In genomic region chrX:56766554-56767412, GRCh38 we compare ENCODE assay signal across 9 cellular contexts. TPM values are rescaled to one million over a fixed set of nuclear protein-coding genes. Genes with fewer than 3 reads are reported as not detected.
A peak's percentile ranks its signal among the peaks of the same experiment; 100 is the strongest.
DNase-seq lines count a peak whose midpoint lies in the region; ATAC-seq lines count a peak whose summit lies in the region.
"Had no signal": no experiment of that assay in that cellular context is flagged by ENCODE, and none has a peak within 500 bp of the region (broad histone marks: within the 10 kb centered on the region; RNA-seq: fewer than 3 reads in every experiment).

No MANE protein-coding gene starts in this region.

- H3K27me3 Mint-ChIP-seq in activated CD8-positive, alpha-beta memory T cell treated with anti-CD3 and anti-CD28 coated beads, Interleukin-2, amount 10 ng/mL, durations not matched to agents 7 days and 5 days = no peaks in the 10 kb centered on the region
- H3K27me3 Mint-ChIP-seq in stimulated activated naive CD8-positive, alpha-beta T cell treated with anti-CD3 and anti-CD28 coated beads, Interleukin-15, amount 100 ng/mL, for 72 hours = no peaks in the 10 kb centered on the region

- peak overlapping the region; percentile 94 for H3K27ac Mint-ChIP-seq in activated CD8-positive, alpha-beta memory T cell treated with anti-CD3 and anti-CD28 coated beads, Interleukin-2, amount 10 ng/mL, durations not matched to agents 7 days and 5 days
- peak overlapping the region; percentile 60 to 94 for H3K27ac Mint-ChIP-seq in stimulated activated naive CD8-positive, alpha-beta T cell treated with anti-CD3 and anti-CD28 coated beads, Interleukin-15, amount 100 ng/mL, for 72 hours

- ATAC-seq in activated CD8-positive, alpha-beta memory T cell treated with anti-CD3 and anti-CD28 coated beads, Interleukin-2, amount 10 ng/mL, durations not matched to agents 7 days and 5 days = no peak
- no peak for ATAC-seq in stimulated activated naive CD8-positive, alpha-beta T cell treated with anti-CD3 and anti-CD28 coated beads, Interleukin-15, amount 100 ng/mL, for 72 hours
- no peak for ATAC-seq in GM19395 (IDR thresholded peaks at IDR 0.05; ENCODE audit: unreplicated experiment)
- ATAC-seq in HG03175 (IDR thresholded peaks at IDR 0.05; ENCODE audit: unreplicated experiment) = no peak

- H3K9me3 Mint-ChIP-seq in activated CD8-positive, alpha-beta memory T cell treated with anti-CD3 and anti-CD28 coated beads, Interleukin-2, amount 10 ng/mL, durations not matched to agents 7 days and 5 days (ENCODE audit: low read depth) = no peaks in the 10 kb centered on the region
- no peaks in the 10 kb centered on the region for H3K9me3 Mint-ChIP-seq in stimulated activated naive CD8-positive, alpha-beta T cell treated with anti-CD3 and anti-CD28 coated beads, Interleukin-15, amount 100 ng/mL, for 72 hours

- DNase-seq in activated CD8-positive, alpha-beta memory T cell treated with anti-CD3 and anti-CD28 coated beads, Interleukin-2, amount 10 ng/mL, durations not matched to agents 7 days and 5 days = no peak
- DNase-seq in activated CD8-positive, alpha-beta memory T cell treated with anti-CD3 and anti-CD28 coated beads, Interleukin-2, amount 50 U/mL, for 48 hours = no peak
- DNase-seq in activated T-cell treated with anti-CD3 and anti-CD28 coated beads, Interleukin-2, amount 50 U/mL, for 48 hours = peak; percentile 50 to 66
- DNase-seq in hepatic stellate cell (ENCODE audit: low spot score) (peak; percentile 56), germinal center (ENCODE audit: low spot score) (no peak)
- no peak for DNase-seq in stimulated activated naive CD8-positive, alpha-beta T cell treated with anti-CD3 and anti-CD28 coated beads, Interleukin-15, amount 100 ng/mL, for 72 hours
- DNase-seq: NCI-H524 treated with DMSO at 0.1 percent for 48 hours had no signal

- H3K4me3 Mint-ChIP-seq in activated CD8-positive, alpha-beta memory T cell treated with anti-CD3 and anti-CD28 coated beads, Interleukin-2, amount 10 ng/mL, durations not matched to agents 7 days and 5 days = no peak overlapping the region
- peak overlapping the region in 1 of 2 donors; percentile 54 for H3K4me3 Mint-ChIP-seq in stimulated activated naive CD8-positive, alpha-beta T cell treated with anti-CD3 and anti-CD28 coated beads, Interleukin-15, amount 100 ng/mL, for 72 hours

- CTCF ChIA-PET in activated CD8-positive, alpha-beta memory T cell treated with anti-CD3 and anti-CD28 coated beads, Interleukin-2, amount 10 ng/mL, durations not matched to agents 7 days and 5 days (lab: Charles Lee) = no interaction called here

- H3K36me3 Mint-ChIP-seq in activated CD8-positive, alpha-beta memory T cell treated with anti-CD3 and anti-CD28 coated beads, Interleukin-2, amount 10 ng/mL, durations not matched to agents 7 days and 5 days = peaks cover 2% of the 10 kb centered on the region

- H3K4me1 Mint-ChIP-seq in activated CD8-positive, alpha-beta memory T cell treated with anti-CD3 and anti-CD28 coated beads, Interleukin-2, amount 10 ng/mL, durations not matched to agents 7 days and 5 days = peaks cover 41% of the 10 kb centered on the region
- peaks cover 48% of the 10 kb centered on the region for H3K4me1 Mint-ChIP-seq in stimulated activated naive CD8-positive, alpha-beta T cell treated with anti-CD3 and anti-CD28 coated beads, Interleukin-15, amount 100 ng/mL, for 72 hours

RNA-seq across cellular contexts. Expression of gene NBDY, which starts 37.7 kb away (rescaled TPM):
- 10 to 100 TPM; 30.4 to 40.1 TPM for total RNA-seq in activated CD8-positive, alpha-beta memory T cell treated with anti-CD3 and anti-CD28 coated beads, Interleukin-2, amount 10 ng/mL, durations not matched to agents 7 days and 5 days

Comparison
In these comparisons a context has a peak if more than half of its experiments do, and no peak if none do; other contexts are left out.
1. DNase-seq: peak in activated T-cell treated with anti-CD3 and anti-CD28 coated beads, Interleukin-2, amount 50 U/mL, for 48 hours (2 of 2) and hepatic stellate cell (single experiment); none in activated CD8-positive, alpha-beta memory T cell treated with anti-CD3 and anti-CD28 coated beads, Interleukin-2, amount 10 ng/mL, durations not matched to agents 7 days and 5 days (single experiment), activated CD8-positive, alpha-beta memory T cell treated with anti-CD3 and anti-CD28 coated beads, Interleukin-2, amount 50 U/mL, for 48 hours (single experiment), stimulated activated naive CD8-positive, alpha-beta T cell treated with anti-CD3 and anti-CD28 coated beads, Interleukin-15, amount 100 ng/mL, for 72 hours (0 of 2) and germinal center (single experiment).